Comparison of ENCODE assay signal across 21 cellular contexts in the genomic region with DNA sequence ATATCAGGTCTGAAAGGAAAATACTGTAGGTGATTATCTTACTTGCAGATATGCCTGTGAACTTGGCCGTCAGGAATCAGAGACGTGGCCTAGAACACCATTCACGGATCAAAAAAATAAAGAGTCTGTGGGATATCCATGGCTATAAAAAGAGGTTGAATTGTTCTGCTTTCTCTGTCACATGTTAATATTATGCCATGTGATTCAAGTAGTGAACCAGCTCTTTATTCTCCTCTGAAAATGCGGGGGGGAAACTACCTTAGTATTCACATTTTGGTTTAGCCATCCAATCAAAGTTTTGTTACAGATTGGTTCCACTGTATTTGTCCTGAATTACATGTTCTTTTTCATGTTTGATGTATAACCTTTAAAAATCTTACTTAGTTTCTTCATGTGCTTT.
"Had no signal": no experiment of that assay in that cellular context is flagged by ENCODE, and none has a peak within 500 bp of the region (broad histone marks: within the 10 kb centered on the region; RNA-seq: fewer than 3 reads in every experiment).

No MANE protein-coding gene starts in this region.

- H3K9me3 Mint-ChIP-seq: activated CD4-positive, alpha-beta memory T cell treated with anti-CD3 and anti-CD28 coated beads, Interleukin-2, amount 10 ng/mL, durations not matched to agents 7 days and 5 days; dendritic cell treated with granulocyte-macrophage colony-stimulating factor and Interleukin-4, amounts not matched to agents 40 ng/mL and 50 ng/mL, for 4 days; effector memory CD8-positive, alpha-beta T cell; neural crest cell; T-helper 2 cell treated with Interferon-gamma antibody and Interleukin-4, amounts not matched to agents 5 μg/mL and 100 μg/mL, for 36 hours had no signal

- H3K4me3 Mint-ChIP-seq: activated CD4-positive, alpha-beta memory T cell treated with anti-CD3 and anti-CD28 coated beads, Interleukin-2, amount 10 ng/mL, durations not matched to agents 7 days and 5 days; activated CD8-positive, alpha-beta memory T cell treated with anti-CD3 and anti-CD28 coated beads, Interleukin-2, amount 10 ng/mL, durations not matched to agents 7 days and 5 days; dendritic cell treated with granulocyte-macrophage colony-stimulating factor and Interleukin-4, amounts not matched to agents 40 ng/mL and 50 ng/mL, for 4 days; neural crest cell; T-helper 2 cell treated with Interferon-gamma antibody and Interleukin-4, amounts not matched to agents 5 μg/mL and 100 μg/mL, for 36 hours had no signal

- H3K4me3 ChIP-seq: ascending aorta, breast epithelium, left lung, prostate gland, transverse colon, vagina had no signal

- H3K27me3 Mint-ChIP-seq: activated CD4-positive, alpha-beta memory T cell treated with anti-CD3 and anti-CD28 coated beads, Interleukin-2, amount 10 ng/mL, durations not matched to agents 7 days and 5 days; activated CD8-positive, alpha-beta memory T cell treated with anti-CD3 and anti-CD28 coated beads, Interleukin-2, amount 10 ng/mL, durations not matched to agents 7 days and 5 days; dendritic cell treated with granulocyte-macrophage colony-stimulating factor and Interleukin-4, amounts not matched to agents 40 ng/mL and 50 ng/mL, for 4 days; effector memory CD8-positive, alpha-beta T cell had no signal

- H3K27ac ChIP-seq: ascending aorta, breast epithelium, epithelial cell of prostate, left lung, prostate gland, transverse colon, vagina had no signal

- DNase-seq: activated CD4-positive, alpha-beta memory T cell treated with anti-CD3 and anti-CD28 coated beads, Interleukin-2, amount 10 ng/mL, durations not matched to agents 7 days and 5 days; activated CD4-positive, alpha-beta T cell treated with anti-CD3 and anti-CD28 coated beads for 48 hours; activated CD4-positive, CD25-positive, alpha-beta regulatory T cell; activated CD8-positive, alpha-beta memory T cell treated with anti-CD3 and anti-CD28 coated beads, Interleukin-2, amount 10 ng/mL, durations not matched to agents 7 days and 5 days; activated naive CD4-positive, alpha-beta T cell; effector memory CD8-positive, alpha-beta T cell; foreskin fibroblast; kidney; left lung; right cardiac atrium; stimulated activated CD4-positive, alpha-beta T cell treated with anti-CD3 and anti-CD28 coated beads, Interleukin-2, amount 100 ng/mL, for 24 hours; stimulated activated naive CD4-positive, alpha-beta T cell treated with Interleukin-2 at 50 U/mL for 16 hours; transverse colon had no signal

- H3K27me3 ChIP-seq: ascending aorta, breast epithelium, left lung, transverse colon, vagina had no signal

- ATAC-seq: activated CD8-positive, alpha-beta memory T cell treated with anti-CD3 and anti-CD28 coated beads, Interleukin-2, amount 10 ng/mL, durations not matched to agents 7 days and 5 days; effector memory CD8-positive, alpha-beta T cell; left lung; right cardiac atrium had no signal

- H3K27ac Mint-ChIP-seq: activated CD4-positive, alpha-beta memory T cell treated with anti-CD3 and anti-CD28 coated beads, Interleukin-2, amount 10 ng/mL, durations not matched to agents 7 days and 5 days; activated CD8-positive, alpha-beta memory T cell treated with anti-CD3 and anti-CD28 coated beads, Interleukin-2, amount 10 ng/mL, durations not matched to agents 7 days and 5 days; dendritic cell treated with granulocyte-macrophage colony-stimulating factor and Interleukin-4, amounts not matched to agents 40 ng/mL and 50 ng/mL, for 4 days had no signal
